8 cellular contexts compared by ENCODE assay signal in the genomic region with DNA sequence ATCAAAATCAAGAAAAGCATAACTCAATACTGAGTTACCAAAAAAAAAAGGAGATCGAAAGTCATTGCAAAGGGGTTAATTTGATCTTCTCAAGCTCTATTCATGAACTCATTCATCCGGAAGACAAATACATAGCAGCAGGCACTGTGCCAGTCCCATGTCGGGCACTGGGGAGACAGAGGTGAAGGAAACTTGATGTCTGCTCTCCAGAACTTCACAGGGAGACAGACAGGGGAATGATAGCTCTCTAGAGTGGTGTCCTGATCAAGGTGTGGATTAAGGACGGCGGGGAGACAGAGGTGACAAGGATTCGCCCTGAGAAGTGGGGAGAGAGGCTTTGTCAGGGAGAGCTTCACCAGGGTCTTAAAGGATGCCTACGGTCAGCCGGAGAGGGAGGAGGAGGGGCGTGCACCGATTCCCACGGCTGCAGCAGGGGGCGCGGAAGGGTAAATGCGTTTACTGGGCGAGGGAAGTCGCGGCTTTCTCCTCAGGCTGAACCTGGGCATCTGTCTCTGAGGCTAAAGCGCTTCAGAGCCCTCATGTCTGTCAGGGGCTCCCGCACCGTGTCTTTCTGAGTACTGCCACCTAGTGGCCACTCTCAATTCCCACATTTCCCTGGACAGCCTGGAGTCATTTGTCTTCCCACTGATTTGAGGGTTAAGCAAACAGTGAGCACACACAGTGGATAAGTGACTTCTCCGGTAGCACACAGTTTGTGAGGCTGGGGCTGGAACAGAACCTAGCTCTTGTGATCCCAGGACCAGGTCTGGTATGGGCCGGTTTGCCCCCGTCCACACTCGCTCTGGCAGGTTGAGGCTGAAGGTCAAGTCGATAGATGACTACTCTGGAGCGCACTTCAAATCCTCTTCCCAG.
DNase-seq lines count a peak whose midpoint lies in the region; ATAC-seq and TF ChIP-seq lines count a peak whose summit lies in the region.

No MANE protein-coding gene starts in this region.

- 11 to 14% methylated on average over 18 to 25 of the region's 26 CpGs for WGBS in gastroesophageal sphincter (ENCODE audit: low coverage in 1 of 2), 2 donors
- WGBS in testis, 2 donors = 10 to 11% methylated on average over 20 to 26 of the region's 26 CpGs

- H3K4me1 ChIP-seq in Loucy (ENCODE audit: insufficient read depth, low read length, poor library complexity, severe bottlenecking) (no peaks in the 10 kb centered on the region), RWPE2 (ENCODE audit: insufficient read depth, poor library complexity, severe bottlenecking) (peaks cover 4% of the 10 kb centered on the region), gastroesophageal sphincter (peaks cover 0 to 19% (median 2%) of the 10 kb centered on the region in 3 donors), osteoblast (ENCODE audit: insufficient read depth, low read length) (peaks cover 4% of the 10 kb centered on the region), testis (peaks cover 3% of the 10 kb centered on the region)

- ATAC-seq in GM21717 (IDR thresholded peaks at IDR 0.05; ENCODE audit: unreplicated experiment) (peak; percentile 64), RWPE2 (ENCODE audit: low read depth) (peak; percentile 97), gastroesophageal sphincter (peak; percentile 87)

- TF ChIP-seq POLR2A in gastroesophageal sphincter (IDR thresholded peaks at IDR 0.05) = no peak
- no peak for TF ChIP-seq POLR2A in testis (IDR thresholded peaks at IDR 0.05)

- TF ChIP-seq EP300 in gastroesophageal sphincter (IDR thresholded peaks at IDR 0.05) = no peak

- no peaks in the 10 kb centered on the region for H3K9me3 ChIP-seq in Loucy (ENCODE audit: insufficient read depth, low read depth, low read length)
- no peaks in the 10 kb centered on the region for H3K9me3 ChIP-seq in RWPE2 (ENCODE audit: severe bottlenecking)
- H3K9me3 ChIP-seq in gastroesophageal sphincter = no peaks in the 10 kb centered on the region
- no peaks in the 10 kb centered on the region for H3K9me3 ChIP-seq in osteoblast (ENCODE audit: low read depth, low read length)
- H3K9me3 ChIP-seq in testis = no peaks in the 10 kb centered on the region

- no peak overlapping the region for H3K9ac ChIP-seq in Loucy (ENCODE audit: low read depth, low read length, poor library complexity, severe bottlenecking)

- no peaks in the 10 kb centered on the region for H3K9me2 ChIP-seq in Loucy (replicated peaks; ENCODE audit: low read depth, low read length)

- no peaks in the 10 kb centered on the region for H3F3A ChIP-seq in Loucy (ENCODE audit: low read depth)

- H3K36me3 ChIP-seq in Loucy (ENCODE audit: insufficient read depth, low read length) (no peaks in the 10 kb centered on the region), RWPE2 (ENCODE audit: low read depth) (no peaks in the 10 kb centered on the region), gastroesophageal sphincter (no peaks in the 10 kb centered on the region), osteoblast (ENCODE audit: insufficient read depth, low read length) (no peaks in the 10 kb centered on the region), testis (ENCODE audit: low read depth, missing control alignments) (no peaks in the 10 kb centered on the region)

- TF ChIP-seq CTCF in Loucy (conservative IDR thresholded peaks at IDR 0.05; ENCODE audit: low read length) = peak; percentile 90
- peak; percentile 88 for TF ChIP-seq CTCF in RWPE2 (IDR thresholded peaks at IDR 0.05; ENCODE audit: poor library complexity, severe bottlenecking)
- peak; percentile 80 to 90 (median 86) for TF ChIP-seq CTCF in gastroesophageal sphincter (IDR thresholded peaks at IDR 0.05)
- TF ChIP-seq CTCF in osteoblast (IDR thresholded peaks at IDR 0.05; ENCODE audit: extremely low read depth, low read depth, low read length) = peak; percentile 92
- peak; percentile 78 to 95 (median 81) for TF ChIP-seq CTCF in testis (IDR thresholded peaks at IDR 0.05)

- H3K4me3 ChIP-seq in Loucy (ENCODE audit: low read length, poor library complexity, severe bottlenecking) = no peak overlapping the region
- H3K4me3 ChIP-seq in RWPE2 (ENCODE audit: severe bottlenecking) = peak overlapping the region; percentile 24
- peak overlapping the region; percentile 0 to 46 for H3K4me3 ChIP-seq in gastroesophageal sphincter
- peak overlapping the region; percentile 75 for H3K4me3 ChIP-seq in osteoblast (ENCODE audit: insufficient read depth, low read length)
- peak overlapping the region; percentile 50 to 57 for H3K4me3 ChIP-seq in testis

- H3K27me3 ChIP-seq in Loucy (ENCODE audit: insufficient read depth, low read length, poor library complexity, severe bottlenecking) (no peaks in the 10 kb centered on the region), RWPE2 (ENCODE audit: insufficient read depth, poor library complexity, severe bottlenecking) (no peaks in the 10 kb centered on the region), gastroesophageal sphincter (no peaks in the 10 kb centered on the region), osteoblast (ENCODE audit: insufficient read depth, low read length) (peaks cover 2% of the 10 kb centered on the region), testis (no peaks in the 10 kb centered on the region)

- H3K4me2 ChIP-seq in Loucy (ENCODE audit: low read depth, low read length, poor library complexity, severe bottlenecking) (peak overlapping the region; percentile 33), osteoblast (ENCODE audit: insufficient read depth, low read length) (peak overlapping the region; percentile 91)

- no peak overlapping the region for H3K27ac ChIP-seq in RWPE2 (ENCODE audit: poor library complexity, severe bottlenecking)
- H3K27ac ChIP-seq in gastroesophageal sphincter = no peak overlapping the region
- no peak overlapping the region for H3K27ac ChIP-seq in osteoblast (ENCODE audit: low read depth, low read length)
- H3K27ac ChIP-seq in testis = no peak overlapping the region

- peak overlapping the region; percentile 56 for H2AFZ ChIP-seq in Loucy (ENCODE audit: low read length)
- peak overlapping the region; percentile 95 for H2AFZ ChIP-seq in osteoblast (ENCODE audit: low read length)

- H4K20me1 ChIP-seq in Loucy (ENCODE audit: insufficient read depth, low read length, poor library complexity, severe bottlenecking) (no peaks in the 10 kb centered on the region), osteoblast (ENCODE audit: insufficient read depth, low read length) (no peaks in the 10 kb centered on the region)

- DNase-seq in DMS 273 treated with DMSO at 0.1 percent for 48 hours (lab: John Stamatoyannopoulos, UW) (peak; percentile 91), RWPE2 (ENCODE audit: low spot score) (no peak), osteoblast (ENCODE audit: insufficient read length, low spot score, missing footprints) (peak; percentile 81), testis (peak; percentile 89)
- DNase-seq in activated gamma-delta T cell treated with anti-CD3 and anti-CD28 coated beads, Interleukin-2, amount 50 U/mL, for 16 hours (ENCODE audit: low read depth) = peak; percentile 52

- H3K79me2 ChIP-seq in Loucy (ENCODE audit: insufficient read depth, low read length) (no peaks in the 10 kb centered on the region), osteoblast (ENCODE audit: insufficient read depth, low read length) (no peaks in the 10 kb centered on the region)

- intact Hi-C loops in testis (cut with DNase I; ENCODE audit: low total_unique reads) = loop anchor here (10.0 kb wide), 1 partner anchor 224 kb away; no protein-coding TSS in a partner anchor
